ENCODE assay signal across 17 cellular contexts in genomic region chr2:122167561-122167960, GRCh38.
DNase-seq lines count a peak whose midpoint lies in the region; ATAC-seq, FAIRE-seq and TF ChIP-seq lines count a peak whose summit lies in the region.
"Had no signal": no experiment of that assay in that cellular context is flagged by ENCODE, and none has a peak within 500 bp of the region (broad histone marks: within the 10 kb centered on the region; RNA-seq: fewer than 3 reads in every experiment).

No MANE protein-coding gene starts in this region.

- peaks cover 13% of the 10 kb centered on the region for H3K4me1 Mint-ChIP-seq in nephron
- no peaks in the 10 kb centered on the region for H3K4me1 Mint-ChIP-seq in T-helper 2 cell treated with Interferon-gamma antibody and Interleukin-4, amounts not matched to agents 5 μg/mL and 100 μg/mL, for 36 hours (ENCODE audit: low read depth)
- no peaks in the 10 kb centered on the region for H3K4me1 Mint-ChIP-seq in stimulated activated memory B cell treated with anti-CD40 and anti-IgM and Interleukin-4, amounts not matched to agents 10 μg/mL and 1 μg/mL and 100 μg/mL, for 72 hours

- H3K9me3 ChIP-seq in SK-N-SH, result no peaks in the 10 kb centered on the region
- no peaks in the 10 kb centered on the region for H3K9me3 ChIP-seq in neuronal stem cell (replicated peaks in 1 of 2; ENCODE audit: control insufficient read depth in 2 of 2, insufficient read depth in 1 of 2, low read depth in 1 of 2, low read length in 2 of 2)

- H3F3A ChIP-seq in SK-N-SH (replicated peaks; ENCODE audit: insufficient read depth), result no peaks in the 10 kb centered on the region

- POLR2A ChIA-PET in SK-N-SH (lab: Yijun Ruan, JAX), result no interaction called here

- TF ChIP-seq RAD21 in SK-N-SH (IDR thresholded peaks at IDR 0.05; ENCODE audit: low read length), result no peak

- H3K4ac ChIP-seq in neuronal stem cell (ENCODE audit: low read length), result no peak overlapping the region

- no peak for TF ChIP-seq EP300 in SK-N-SH (IDR thresholded peaks at IDR 0.05; ENCODE audit: borderline replicate concordance in 1 of 2, low read depth in 1 of 2, low read length in 1 of 2)

- H2AFZ ChIP-seq in SK-N-SH (ENCODE audit: low read depth) (no peak overlapping the region), neuronal stem cell (ENCODE audit: low read length) (no peak overlapping the region)

- no peak overlapping the region for H2BK15ac ChIP-seq in neuronal stem cell (ENCODE audit: low read length)

- H3K23ac ChIP-seq in neuronal stem cell (ENCODE audit: low read depth, low read length, poor library complexity), result no peak overlapping the region

- H3K4me1 ChIP-seq in SK-N-SH (ENCODE audit: control insufficient read depth in 1 of 2, insufficient read depth in 2 of 2, low read depth in 1 of 2, low read length in 1 of 2), result peaks cover 0 to 25% of the 10 kb centered on the region in 2 experiments; a peak in 1 of 4 replicates
- H3K4me1 ChIP-seq in neuronal stem cell (ENCODE audit: control insufficient read depth in 2 of 2, insufficient read depth in 1 of 2, low read depth in 1 of 2, low read length in 2 of 2), result no peaks in the 10 kb centered on the region

- H3K79me2 ChIP-seq in SK-N-SH (ENCODE audit: insufficient read depth), result no peaks in the 10 kb centered on the region

- H2BK120ac ChIP-seq in neuronal stem cell (ENCODE audit: low read depth, low read length), result no peak overlapping the region

- H3K14ac ChIP-seq in neuronal stem cell (ENCODE audit: low read length), result no peak overlapping the region

- H3K36me3 ChIP-seq in SK-N-SH (replicated peaks in 1 of 2; ENCODE audit: control insufficient read depth in 1 of 2, insufficient read depth in 2 of 2, low read length in 1 of 2) (no peaks in the 10 kb centered on the region), bronchial epithelial cell (ENCODE audit: control insufficient read depth, insufficient read depth, low read length) (no peaks in the 10 kb centered on the region), neuronal stem cell (replicated peaks in 1 of 2; ENCODE audit: control insufficient read depth in 2 of 2, insufficient read depth in 2 of 2, low read length in 2 of 2) (no peaks in the 10 kb centered on the region)

- DNase-seq in SK-N-SH, result peak; percentile 32
- no peak for DNase-seq in bronchial epithelial cell (ENCODE audit: low read depth)
- DNase-seq in T-helper 2 cell treated with Interferon-gamma antibody and Interleukin-4, amounts not matched to agents 5 μg/mL and 100 μg/mL, for 36 hours (ENCODE audit: low spot score), result no peak
- DNase-seq in stimulated activated CD8-positive, alpha-beta memory T cell treated with anti-CD3 and anti-CD28 coated beads, Interleukin-4, amount 100 ng/mL, for 48 hours, result no peak
- no peak for DNase-seq in neuronal stem cell (ENCODE audit: low spot score)
- DNase-seq: DMS153, EL, KG1, NCI-H1048, NCI-H1436 treated with DMSO at 0.1 percent for 48 hours, NCI-H2081 treated with DMSO at 0.1 percent for 48 hours, NCI-H226 had no signal

- TF ChIP-seq CTCF in SK-N-SH (IDR thresholded peaks at IDR 0.05) (no peak), bronchial epithelial cell (IDR thresholded peaks at IDR 0.05; ENCODE audit: insufficient read depth, low read length, severe bottlenecking) (no peak), nephron (IDR thresholded peaks at IDR 0.05; ENCODE audit: unreplicated experiment in 3 of 3) (no peak)

- H3K4me3 Mint-ChIP-seq in nephron, result no peak overlapping the region
- H3K4me3 Mint-ChIP-seq in T-helper 2 cell treated with Interferon-gamma antibody and Interleukin-4, amounts not matched to agents 5 μg/mL and 100 μg/mL, for 36 hours, result no peak overlapping the region
- H3K4me3 Mint-ChIP-seq in stimulated activated memory B cell treated with anti-CD40 and anti-IgM and Interleukin-4, amounts not matched to agents 10 μg/mL and 1 μg/mL and 100 μg/mL, for 72 hours, result no peak overlapping the region

- ATAC-seq in SK-N-SH treated with all-trans-retinoic acid at 6 μM for 48 hours, result no peak
- ATAC-seq in stimulated activated memory B cell treated with anti-CD40 and anti-IgM and Interleukin-4, amounts not matched to agents 10 μg/mL and 1 μg/mL and 100 μg/mL, for 72 hours, result no peak

- no peaks in the 10 kb centered on the region for H3K27me3 Mint-ChIP-seq in nephron (ENCODE audit: low read depth)
- H3K27me3 Mint-ChIP-seq in T-helper 2 cell treated with Interferon-gamma antibody and Interleukin-4, amounts not matched to agents 5 μg/mL and 100 μg/mL, for 36 hours (ENCODE audit: low read depth), result no peaks in the 10 kb centered on the region
- H3K27me3 Mint-ChIP-seq in stimulated activated memory B cell treated with anti-CD40 and anti-IgM and Interleukin-4, amounts not matched to agents 10 μg/mL and 1 μg/mL and 100 μg/mL, for 72 hours, result no peaks in the 10 kb centered on the region

- H3K9ac ChIP-seq in SK-N-SH (no peak overlapping the region), neuronal stem cell (ENCODE audit: low read depth, low read length, poor library complexity) (no peak overlapping the region)

- H2BK5ac ChIP-seq in neuronal stem cell (ENCODE audit: low read length), result no peak overlapping the region

- CTCF ChIA-PET in SK-N-SH (lab: Yijun Ruan, JAX), result interaction anchor here (1.6 kb wide), 2 partner anchors 17 to 24 kb away, joined by 5 to 6 read pairs; no protein-coding TSS in a partner anchor

- no peak overlapping the region for H4K8ac ChIP-seq in neuronal stem cell (ENCODE audit: low read depth, low read length)

- H3K9me2 ChIP-seq in SK-N-SH, result no peaks in the 10 kb centered on the region

- no peak overlapping the region for H3K18ac ChIP-seq in neuronal stem cell (ENCODE audit: low read length)

- 14% methylated on average over 7 of the region's 7 CpGs for WGBS in SK-N-SH (ENCODE audit: low lambda C conversion rate)
- no CpG with 5 or more reads among the region's 7 CpGs for WGBS in neuronal stem cell (ENCODE audit: extremely low coverage in 2 of 2, insufficient read length in 2 of 2, insufficient replicate concordance in 1 of 2), 2 donors

- no peaks in the 10 kb centered on the region for H3K36me3 Mint-ChIP-seq in nephron (ENCODE audit: low read depth)
- no peaks in the 10 kb centered on the region for H3K36me3 Mint-ChIP-seq in T-helper 2 cell treated with Interferon-gamma antibody and Interleukin-4, amounts not matched to agents 5 μg/mL and 100 μg/mL, for 36 hours (ENCODE audit: low read depth)
- no peaks in the 10 kb centered on the region for H3K36me3 Mint-ChIP-seq in stimulated activated memory B cell treated with anti-CD40 and anti-IgM and Interleukin-4, amounts not matched to agents 10 μg/mL and 1 μg/mL and 100 μg/mL, for 72 hours

- H2AK5ac ChIP-seq in neuronal stem cell (ENCODE audit: low read depth, low read length), result no peak overlapping the region

- peak; percentile 68 for FAIRE-seq in bronchial epithelial cell (lab: Jason Lieb, UNC)

- no peaks in the 10 kb centered on the region for H3K79me1 ChIP-seq in neuronal stem cell (ENCODE audit: low read depth, low read length)

- no peaks in the 10 kb centered on the region for H4K20me1 ChIP-seq in SK-N-SH (ENCODE audit: insufficient read depth)

- no peak overlapping the region for H4K91ac ChIP-seq in neuronal stem cell (ENCODE audit: low read depth, low read length, poor library complexity)

- no peak overlapping the region for H2BK12ac ChIP-seq in neuronal stem cell (ENCODE audit: low read length)

- H3K4me3 ChIP-seq in SK-N-SH (ENCODE audit: low read depth in 2 of 2, low read length in 1 of 2), result no peak overlapping the region
- H3K4me3 ChIP-seq in bronchial epithelial cell (ENCODE audit: low read depth, low read length), result no peak overlapping the region
- no peak overlapping the region for H3K4me3 ChIP-seq in neuronal stem cell (ENCODE audit: low read length in 2 of 2)

- peak overlapping the region; percentile 31 to 63 (median 42) for H3K27ac Mint-ChIP-seq in nephron
- H3K27ac Mint-ChIP-seq in T-helper 2 cell treated with Interferon-gamma antibody and Interleukin-4, amounts not matched to agents 5 μg/mL and 100 μg/mL, for 36 hours, result no peak overlapping the region
- no peak overlapping the region for H3K27ac Mint-ChIP-seq in stimulated activated memory B cell treated with anti-CD40 and anti-IgM and Interleukin-4, amounts not matched to agents 10 μg/mL and 1 μg/mL and 100 μg/mL, for 72 hours

- H3K4me2 ChIP-seq in SK-N-SH (no peak overlapping the region), neuronal stem cell (ENCODE audit: insufficient read depth, low read length, poor library complexity, severe bottlenecking) (no peak overlapping the region)

- H3K27me3 ChIP-seq in SK-N-SH (ENCODE audit: insufficient read depth) (no peaks in the 10 kb centered on the region), bronchial epithelial cell (ENCODE audit: control insufficient read depth, insufficient read depth, low read length) (no peaks in the 10 kb centered on the region), neuronal stem cell (ENCODE audit: control insufficient read depth in 3 of 3, insufficient read depth in 3 of 3, low read depth in 1 of 3, low read length in 3 of 3) (no peaks in the 10 kb centered on the region)

- no peaks in the 10 kb centered on the region for H3K9me3 Mint-ChIP-seq in nephron
- no peaks in the 10 kb centered on the region for H3K9me3 Mint-ChIP-seq in T-helper 2 cell treated with Interferon-gamma antibody and Interleukin-4, amounts not matched to agents 5 μg/mL and 100 μg/mL, for 36 hours
- H3K9me3 Mint-ChIP-seq in stimulated activated memory B cell treated with anti-CD40 and anti-IgM and Interleukin-4, amounts not matched to agents 10 μg/mL and 1 μg/mL and 100 μg/mL, for 72 hours, result no peaks in the 10 kb centered on the region

- H3K27ac ChIP-seq in SK-N-SH (ENCODE audit: low read depth in 2 of 2, low read length in 1 of 2) (no peak overlapping the region; a peak in 1 of 4 replicates), neuronal stem cell (replicated peaks; ENCODE audit: low read length) (no peak overlapping the region)
- H3K27ac ChIP-seq: C4-2B, RWPE1 had no signal

TF ChIP-seq in SK-N-SH, 30 proteins besides CTCF, POLR2A, EP300 and RAD21 (continues in another document):
- TF ChIP-seq TCF12 (IDR thresholded peaks at IDR 0.05), result no peak

TF ChIP-seq in SK-N-SH treated with all-trans-retinoic acid at 6 μM for 48 hours, 23 proteins besides CTCF, POLR2A, EP300 and RAD21 (continues in another document):
- TF ChIP-seq SNAI2 (CRISPR knock-in tag; IDR thresholded peaks at IDR 0.05) (no peak), ISL1 (CRISPR knock-in tag; IDR thresholded peaks at IDR 0.05) (no peak), CSDC2 (CRISPR knock-in tag; IDR thresholded peaks at IDR 0.05) (no peak), GLIS3 (CRISPR knock-in tag; IDR thresholded peaks at IDR 0.05) (no peak), PPARA (CRISPR knock-in tag; IDR thresholded peaks at IDR 0.05; ENCODE audit: borderline replicate concordance) (no peak), TOX (CRISPR knock-in tag; IDR thresholded peaks at IDR 0.05; ENCODE audit: borderline replicate concordance) (no peak), ZC3H10 (CRISPR knock-in tag; IDR thresholded peaks at IDR 0.05) (no peak), RARB (CRISPR knock-in tag; IDR thresholded peaks at IDR 0.05) (no peak)

Comparison
In these comparisons a context has a peak if more than half of its experiments do, and no peak if none do; other contexts are left out.
1. H3K27ac Mint-ChIP-seq: peak in nephron (3 of 3); none in T-helper 2 cell treated with Interferon-gamma antibody and Interleukin-4, amounts not matched to agents 5 μg/mL and 100 μg/mL, for 36 hours (single experiment) and stimulated activated memory B cell treated with anti-CD40 and anti-IgM and Interleukin-4, amounts not matched to agents 10 μg/mL and 1 μg/mL and 100 μg/mL, for 72 hours (single experiment).